In the genomic region with DNA sequence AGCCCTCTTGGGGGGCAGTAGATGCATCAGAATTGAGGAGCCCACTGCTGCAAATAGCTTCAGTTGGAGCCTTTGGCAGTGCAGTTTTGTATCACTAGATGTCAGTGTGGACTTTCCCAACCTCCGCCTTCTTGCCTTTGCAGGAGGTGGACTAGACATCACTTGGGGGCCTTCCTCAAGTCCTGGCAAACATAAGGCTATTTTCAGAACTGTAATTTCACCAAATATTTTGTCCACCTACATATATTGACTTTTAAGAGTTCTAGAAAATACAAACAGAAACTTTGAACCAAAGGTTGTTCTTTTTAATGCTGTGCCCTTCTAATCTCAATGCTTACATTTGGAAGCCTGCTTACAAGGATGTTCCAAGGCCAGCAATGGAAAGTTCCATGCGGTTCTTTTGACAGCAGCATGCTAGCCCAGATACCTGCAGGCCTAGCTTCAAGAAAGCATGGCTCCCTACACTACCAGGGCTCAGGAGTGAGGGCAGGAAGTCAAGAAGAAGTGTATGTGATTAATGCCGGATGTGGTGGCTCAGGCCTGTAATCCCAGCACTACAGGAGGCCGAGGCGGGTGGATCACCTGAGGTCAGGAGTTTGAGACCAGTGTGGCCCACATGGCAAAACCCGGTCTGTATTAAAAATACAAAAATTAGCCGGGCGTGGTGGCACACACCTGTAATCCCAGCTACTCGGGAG, we compare ENCODE assay signal across 9 cellular contexts. TPM values are rescaled to one million over a fixed set of nuclear protein-coding genes. Genes with fewer than 3 reads are reported as not detected.
DNase-seq lines count a peak whose midpoint lies in the region; ATAC-seq and TF ChIP-seq lines count a peak whose summit lies in the region.
"Had no signal": no experiment of that assay in that cellular context is flagged by ENCODE, and none has a peak within 500 bp of the region (broad histone marks: within the 10 kb centered on the region; RNA-seq: fewer than 3 reads in every experiment).

No MANE protein-coding gene starts in this region.

- H3K27ac ChIP-seq in uterus, result no peak overlapping the region

- H3K4me1 ChIP-seq in uterus, result no peaks in the 10 kb centered on the region

- H3K9me3 Mint-ChIP-seq in activated CD8-positive, alpha-beta memory T cell treated with anti-CD3 and anti-CD28 coated beads, Interleukin-2, amount 10 ng/mL, durations not matched to agents 7 days and 5 days (ENCODE audit: low read depth), result no peaks in the 10 kb centered on the region
- no peaks in the 10 kb centered on the region for H3K9me3 Mint-ChIP-seq in naive thymus-derived CD8-positive, alpha-beta T cell
- H3K9me3 Mint-ChIP-seq: stimulated activated naive CD8-positive, alpha-beta T cell treated with anti-CD3 and anti-CD28 coated beads, Interleukin-15, Interleukin-2, amounts not matched to agents 100 ng/mL and 50 ng/mL, for 24 hours had no signal

- POLR2A ChIA-PET in naive thymus-derived CD8-positive, alpha-beta T cell (lab: Charles Lee), result interaction anchor here (0.8 kb wide), 1 partner anchor 72 kb away, joined by 5 read pairs; no protein-coding TSS in a partner anchor

- H3K4me3 ChIP-seq in H7 (ENCODE audit: insufficient read depth, low read depth, low read length), result no peak overlapping the region
- no peak overlapping the region for H3K4me3 ChIP-seq in epithelial cell of proximal tubule (ENCODE audit: low read depth, low read length)
- no peak overlapping the region for H3K4me3 ChIP-seq in uterus

- peaks cover 12% of the 10 kb centered on the region for H3K4me1 Mint-ChIP-seq in activated CD8-positive, alpha-beta memory T cell treated with anti-CD3 and anti-CD28 coated beads, Interleukin-2, amount 10 ng/mL, durations not matched to agents 7 days and 5 days
- peaks cover 6 to 15% (median 8%) of the 10 kb centered on the region in 4 donors for H3K4me1 Mint-ChIP-seq in naive thymus-derived CD8-positive, alpha-beta T cell

- H3K36me3 Mint-ChIP-seq in activated CD8-positive, alpha-beta memory T cell treated with anti-CD3 and anti-CD28 coated beads, Interleukin-2, amount 10 ng/mL, durations not matched to agents 7 days and 5 days, result no peaks in the 10 kb centered on the region
- no peaks in the 10 kb centered on the region for H3K36me3 Mint-ChIP-seq in naive thymus-derived CD8-positive, alpha-beta T cell

- H3K36me3 ChIP-seq in H7 (replicated peaks; ENCODE audit: control insufficient read depth, insufficient read depth, low read length), result no peaks in the 10 kb centered on the region
- no peaks in the 10 kb centered on the region for H3K36me3 ChIP-seq in uterus

- CTCF ChIA-PET in activated CD8-positive, alpha-beta memory T cell treated with anti-CD3 and anti-CD28 coated beads, Interleukin-2, amount 10 ng/mL, durations not matched to agents 7 days and 5 days (lab: Charles Lee), result interaction anchor here (0.7 to 5.8 kb wide), 28 partner anchors 11 to 463 kb away, joined by 3 to 53 read pairs (median 4); no protein-coding TSS in a partner anchor

- peak; percentile 82 for ATAC-seq in activated CD8-positive, alpha-beta memory T cell treated with anti-CD3 and anti-CD28 coated beads, Interleukin-2, amount 10 ng/mL, durations not matched to agents 7 days and 5 days
- ATAC-seq in naive thymus-derived CD8-positive, alpha-beta T cell, result peak; percentile 83 to 92

- intact Hi-C loops in uterus (cut with DNase I; ENCODE audit: low total_unique reads), result no loop called here

- H3K27me3 ChIP-seq in H7 (ENCODE audit: control insufficient read depth, insufficient read depth, low read length) (no peaks in the 10 kb centered on the region), uterus (no peaks in the 10 kb centered on the region)

- DNase-seq in DMS153 treated with DMSO at 0.1 percent for 48 hours (lab: John Stamatoyannopoulos, UW; ENCODE audit: unreplicated experiment) (peak; percentile 37), H7 (peak; percentile 33), NCI-H446 treated with DMSO at 0.1 percent for 48 hours (lab: John Stamatoyannopoulos, UW) (peak; percentile 58), epithelial cell of proximal tubule (ENCODE audit: low read depth) (no peak), uterus (peak; percentile 35 to 45), GM19240 (ENCODE audit: insufficient read length, low spot score) (no peak)
- DNase-seq in activated CD8-positive, alpha-beta memory T cell treated with anti-CD3 and anti-CD28 coated beads, Interleukin-2, amount 10 ng/mL, durations not matched to agents 7 days and 5 days, result peak; percentile 73
- DNase-seq in naive thymus-derived CD8-positive, alpha-beta T cell, result peak; percentile 7 to 78 (median 53)

- H3K27ac Mint-ChIP-seq in activated CD8-positive, alpha-beta memory T cell treated with anti-CD3 and anti-CD28 coated beads, Interleukin-2, amount 10 ng/mL, durations not matched to agents 7 days and 5 days, result no peak overlapping the region
- H3K27ac Mint-ChIP-seq in naive thymus-derived CD8-positive, alpha-beta T cell, result peak overlapping the region in 1 of 10 donors; percentile 22
- H3K27ac Mint-ChIP-seq: stimulated activated naive CD8-positive, alpha-beta T cell treated with anti-CD3 and anti-CD28 coated beads, Interleukin-15, Interleukin-2, amounts not matched to agents 100 ng/mL and 50 ng/mL, for 24 hours had no signal

- H3K9me3 ChIP-seq in uterus, result no peaks in the 10 kb centered on the region

- TF ChIP-seq POLR2A in uterus (IDR thresholded peaks at IDR 0.05), result no peak

- TF ChIP-seq CTCF in epithelial cell of proximal tubule (conservative IDR thresholded peaks at IDR 0.05; ENCODE audit: low read depth, low read length) (peak; percentile 83), uterus (IDR thresholded peaks at IDR 0.05) (peak; percentile 63 to 69 (median 66))

- H3K27me3 Mint-ChIP-seq in activated CD8-positive, alpha-beta memory T cell treated with anti-CD3 and anti-CD28 coated beads, Interleukin-2, amount 10 ng/mL, durations not matched to agents 7 days and 5 days, result no peaks in the 10 kb centered on the region
- peaks cover 0 to 4% (median 0%) of the 10 kb centered on the region in 5 donors for H3K27me3 Mint-ChIP-seq in naive thymus-derived CD8-positive, alpha-beta T cell
- H3K27me3 Mint-ChIP-seq: stimulated activated naive CD8-positive, alpha-beta T cell treated with anti-CD3 and anti-CD28 coated beads, Interleukin-15, Interleukin-2, amounts not matched to agents 100 ng/mL and 50 ng/mL, for 24 hours had no signal

- H3K4me3 Mint-ChIP-seq in activated CD8-positive, alpha-beta memory T cell treated with anti-CD3 and anti-CD28 coated beads, Interleukin-2, amount 10 ng/mL, durations not matched to agents 7 days and 5 days, result no peak overlapping the region
- H3K4me3 Mint-ChIP-seq in naive thymus-derived CD8-positive, alpha-beta T cell, result no peak overlapping the region
- H3K4me3 Mint-ChIP-seq: stimulated activated naive CD8-positive, alpha-beta T cell treated with anti-CD3 and anti-CD28 coated beads, Interleukin-15, Interleukin-2, amounts not matched to agents 100 ng/mL and 50 ng/mL, for 24 hours had no signal

RNA-seq across cellular contexts. Expression of a gene that starts 8.0 kb away (rescaled TPM):
- 15.6 and 23.8 TPM in 2 replicates for total RNA-seq in H7 (2014; rRNA removed; shearing (Covaris generic))
- total RNA-seq in activated CD8-positive, alpha-beta memory T cell treated with anti-CD3 and anti-CD28 coated beads, Interleukin-2, amount 10 ng/mL, durations not matched to agents 7 days and 5 days, result 10 to 100 TPM; 14.0 to 21.3 TPM
- total RNA-seq in epithelial cell of proximal tubule, result 10.4 and 16.5 TPM in 2 replicates
- total RNA-seq in naive thymus-derived CD8-positive, alpha-beta T cell, result 10 to 100 TPM; 28.8 to 29.4 TPM
- 1 to 10 TPM; 1.1 to 2.3 (median 2.2) TPM for polyA plus RNA-seq in naive thymus-derived CD8-positive, alpha-beta T cell
- 10 to 100 TPM; 22.0 to 40.6 (median 27.3) TPM for total RNA-seq in uterus

Comparison
In these comparisons a context has a peak if more than half of its experiments do, and no peak if none do; other contexts are left out.
1. DNase-seq: peak in DMS153 treated with DMSO at 0.1 percent for 48 hours (single experiment), H7 (single experiment), NCI-H446 treated with DMSO at 0.1 percent for 48 hours (single experiment), activated CD8-positive, alpha-beta memory T cell treated with anti-CD3 and anti-CD28 coated beads, Interleukin-2, amount 10 ng/mL, durations not matched to agents 7 days and 5 days (single experiment), naive thymus-derived CD8-positive, alpha-beta T cell (10 of 10) and uterus (2 of 2); none in epithelial cell of proximal tubule (single experiment) and GM19240 (single experiment).